Comparison of ENCODE assay signal across 1 cellular context in genomic region chr2:48723125-48723524, GRCh38.
TF ChIP-seq lines count a peak whose summit lies in the region.

No MANE protein-coding gene starts in this region.

TF ChIP-seq in GM23338, 12 proteins besides CTCF, POLR2A, EP300 and RAD21 (continued from another document):
- TF ChIP-seq REST (IDR thresholded peaks at IDR 0.05; ENCODE audit: unreplicated experiment) (no peak), NANOG (IDR thresholded peaks at IDR 0.05; ENCODE audit: borderline replicate concordance) (no peak)
